Comparison of ENCODE assay signal across 1 cellular context in the genomic region with DNA sequence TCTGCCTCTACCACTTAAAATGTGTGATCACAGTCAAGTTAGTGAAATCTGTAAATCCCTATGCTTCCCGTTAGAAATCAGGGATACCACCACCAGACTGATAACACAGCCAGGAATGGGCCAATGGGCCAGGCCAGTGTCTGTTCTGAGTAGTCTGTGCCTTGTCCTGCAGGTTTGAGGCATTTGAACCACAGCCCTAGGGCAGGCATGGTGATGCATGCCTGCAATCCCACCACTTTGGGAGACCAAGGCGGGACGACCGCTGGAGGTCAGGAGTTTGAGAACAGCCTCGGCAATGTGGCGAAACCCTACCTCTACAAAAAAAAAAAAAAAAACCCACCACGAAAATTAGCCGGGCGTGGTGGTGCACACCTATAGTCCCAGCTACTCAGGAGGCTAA.
TF ChIP-seq lines count a peak whose summit lies in the region.

No MANE protein-coding gene starts in this region.

TF ChIP-seq in K562, 482 proteins besides CTCF, POLR2A, EP300 and RAD21:
- TF ChIP-seq SUPT5H (IDR thresholded peaks at IDR 0.05) (peak; percentile 5; the same call in 1 of the 2 replicates), ASH1L (IDR thresholded peaks at IDR 0.05; ENCODE audit: borderline replicate concordance, low read depth, partially characterized antibody) (no peak)
